Comparison of ENCODE assay signal across 1 cellular context in genomic region chr21:41678016-41678935, GRCh38.
TF ChIP-seq lines count a peak whose summit lies in the region.

No MANE protein-coding gene starts in this region.

TF ChIP-seq in HepG2, 621 proteins besides CTCF, POLR2A, EP300 and RAD21 (continued from another document and continues in another):
- TF ChIP-seq ZNF281 (CRISPR knock-in tag; IDR thresholded peaks at IDR 0.05; ENCODE audit: borderline replicate concordance) (no peak), GABPA (IDR thresholded peaks at IDR 0.05; ENCODE audit: low read depth, low read length) (no peak), GABPA (CRISPR knock-in tag; IDR thresholded peaks at IDR 0.05; ENCODE audit: low read depth) (peak; percentile 18; the same call in 1 of the 2 replicates), ZNF749 (CRISPR knock-in tag; IDR thresholded peaks at IDR 0.05; ENCODE audit: borderline replicate concordance) (no peak), ZNF225 (CRISPR knock-in tag; IDR thresholded peaks at IDR 0.05) (no peak), CREB3 (CRISPR knock-in tag; IDR thresholded peaks at IDR 0.05) (no peak), ZNF562 (CRISPR knock-in tag; IDR thresholded peaks at IDR 0.05; ENCODE audit: borderline replicate concordance) (no peak), ZNF180 (CRISPR knock-in tag; IDR thresholded peaks at IDR 0.05; ENCODE audit: borderline replicate concordance, low read depth) (no peak), ZNF563 (CRISPR knock-in tag; IDR thresholded peaks at IDR 0.05) (no peak; the same call in 1 of the 2 replicates), AFF4 (CRISPR knock-in tag; IDR thresholded peaks at IDR 0.05) (no peak), RNF2 (conservative IDR thresholded peaks at IDR 0.05; ENCODE audit: low read depth) (no peak), ZNF510 (CRISPR knock-in tag; IDR thresholded peaks at IDR 0.05; ENCODE audit: low read depth) (no peak), ZBTB49 (CRISPR knock-in tag; IDR thresholded peaks at IDR 0.05; ENCODE audit: borderline replicate concordance) (no peak), ZNF350 (CRISPR knock-in tag; IDR thresholded peaks at IDR 0.05; ENCODE audit: borderline replicate concordance, low read depth) (0 out of 2 replicates have a peak, but pooled peaks have one; percentile 6), USF2 (IDR thresholded peaks at IDR 0.05; ENCODE audit: low read depth, low read length) (no peak), USF2 (CRISPR knock-in tag; IDR thresholded peaks at IDR 0.05; ENCODE audit: borderline replicate concordance) (no peak), SIX1 (CRISPR knock-in tag; IDR thresholded peaks at IDR 0.05; ENCODE audit: borderline replicate concordance) (no peak), BORCS8-MEF2B (CRISPR knock-in tag; IDR thresholded peaks at IDR 0.05) (peak; percentile 53; the same call in 1 of the 2 replicates), ZMYM4 (CRISPR knock-in tag; IDR thresholded peaks at IDR 0.05) (no peak), FOXO1 (CRISPR knock-in tag; IDR thresholded peaks at IDR 0.05) (no peak), SKIL (CRISPR knock-in tag; IDR thresholded peaks at IDR 0.05; ENCODE audit: borderline replicate concordance) (peak; percentile 51), SETDB1 (CRISPR knock-in tag; IDR thresholded peaks at IDR 0.05; ENCODE audit: borderline replicate concordance) (no peak), ATF1 (CRISPR knock-in tag; IDR thresholded peaks at IDR 0.05) (no peak), NFRKB (IDR thresholded peaks at IDR 0.05) (no peak), ZNF710 (CRISPR knock-in tag; IDR thresholded peaks at IDR 0.05; ENCODE audit: borderline replicate concordance) (peak; percentile 45; the same call in 1 of the 2 replicates), ETV5 (CRISPR knock-in tag; IDR thresholded peaks at IDR 0.05; ENCODE audit: borderline replicate concordance) (no peak), KLF11 (CRISPR knock-in tag; IDR thresholded peaks at IDR 0.05) (no peak), ZNF232 (CRISPR knock-in tag; IDR thresholded peaks at IDR 0.05; ENCODE audit: borderline replicate concordance) (no peak), CENPX (CRISPR knock-in tag; IDR thresholded peaks at IDR 0.05) (no peak), ZNF260 (CRISPR knock-in tag; IDR thresholded peaks at IDR 0.05; ENCODE audit: borderline replicate concordance, low read depth) (no peak), PATZ1 (CRISPR knock-in tag; IDR thresholded peaks at IDR 0.05) (no peak), MIXL1 (CRISPR knock-in tag; IDR thresholded peaks at IDR 0.05) (no peak)
